In genomic region chr11:61961570-61962212, GRCh38 we compare ENCODE assay signal across 1 cellular context.
TF ChIP-seq lines count a peak whose summit lies in the region.

No MANE protein-coding gene starts in this region.

TF ChIP-seq in HepG2, 621 proteins besides CTCF, POLR2A, EP300 and RAD21 (continued from another document and continues in another):
- TF ChIP-seq MLXIP (CRISPR knock-in tag; IDR thresholded peaks at IDR 0.05; ENCODE audit: borderline replicate concordance) (no peak), TARDBP (CRISPR knock-in tag; IDR thresholded peaks at IDR 0.05) (peak; percentile 53; the same call in 1 of the 2 replicates), THYN1 (CRISPR knock-in tag; IDR thresholded peaks at IDR 0.05; ENCODE audit: borderline replicate concordance, low read depth) (0 out of 2 replicates have a peak, but pooled peaks have one; percentile 79), PTBP1 (IDR thresholded peaks at IDR 0.05; ENCODE audit: low read depth, low read length, poor library complexity, severe bottlenecking) (no peak), KLF11 (CRISPR knock-in tag; IDR thresholded peaks at IDR 0.05) (no peak), SNRNP70 (IDR thresholded peaks at IDR 0.05; ENCODE audit: low read depth, low read length) (no peak), ZNF446 (CRISPR knock-in tag; IDR thresholded peaks at IDR 0.05) (no peak), ZHX2 (IDR thresholded peaks at IDR 0.05; ENCODE audit: low read depth) (no peak), ZHX2 (CRISPR knock-in tag; IDR thresholded peaks at IDR 0.05; ENCODE audit: borderline replicate concordance) (no peak), CENPT (CRISPR knock-in tag; IDR thresholded peaks at IDR 0.05; ENCODE audit: low read depth) (no peak), ZNF563 (CRISPR knock-in tag; IDR thresholded peaks at IDR 0.05) (no peak), ZNF776 (CRISPR knock-in tag; IDR thresholded peaks at IDR 0.05) (no peak), ETV6 (CRISPR knock-in tag; conservative IDR thresholded peaks at IDR 0.05) (no peak), ZNF496 (CRISPR knock-in tag; IDR thresholded peaks at IDR 0.05; ENCODE audit: insufficient replicate concordance) (no peak), ZSCAN25 (CRISPR knock-in tag; IDR thresholded peaks at IDR 0.05) (no peak), KLF16 (CRISPR knock-in tag; IDR thresholded peaks at IDR 0.05) (no peak), ZNF740 (CRISPR knock-in tag; IDR thresholded peaks at IDR 0.05) (no peak), ZNF766 (CRISPR knock-in tag; IDR thresholded peaks at IDR 0.05; ENCODE audit: borderline replicate concordance) (no peak), PAWR (CRISPR knock-in tag; IDR thresholded peaks at IDR 0.05; ENCODE audit: borderline replicate concordance) (no peak), ZNF816 (CRISPR knock-in tag; IDR thresholded peaks at IDR 0.05; ENCODE audit: borderline replicate concordance) (no peak), ZNF83 (CRISPR knock-in tag; IDR thresholded peaks at IDR 0.05; ENCODE audit: borderline replicate concordance) (no peak), FOXK1 (CRISPR knock-in tag; IDR thresholded peaks at IDR 0.05; ENCODE audit: borderline replicate concordance, low read depth) (no peak), ZSCAN9 (CRISPR knock-in tag; IDR thresholded peaks at IDR 0.05; ENCODE audit: borderline replicate concordance) (no peak), HNF4G (IDR thresholded peaks at IDR 0.05; ENCODE audit: borderline replicate concordance, low read depth, low read length) (peak; percentile 66), HNF4G (CRISPR knock-in tag; IDR thresholded peaks at IDR 0.05; ENCODE audit: borderline replicate concordance, low read depth) (no peak), ZBTB34 (CRISPR knock-in tag; IDR thresholded peaks at IDR 0.05) (0 out of 2 replicates have a peak, but pooled peaks have one; percentile 51), ZNF784 (CRISPR knock-in tag; IDR thresholded peaks at IDR 0.05; ENCODE audit: borderline replicate concordance) (no peak), ZNF614 (CRISPR knock-in tag; IDR thresholded peaks at IDR 0.05; ENCODE audit: borderline replicate concordance) (no peak), ZNF17 (CRISPR knock-in tag; IDR thresholded peaks at IDR 0.05) (no peak), SYNCRIP (IDR thresholded peaks at IDR 0.05; ENCODE audit: insufficient read depth, low read depth, low read length) (no peak), ZNF34 (CRISPR knock-in tag; IDR thresholded peaks at IDR 0.05; ENCODE audit: borderline replicate concordance) (no peak), TGIF2 (CRISPR knock-in tag; IDR thresholded peaks at IDR 0.05) (no peak), MIER2 (CRISPR knock-in tag; IDR thresholded peaks at IDR 0.05) (no peak), ZNF3 (CRISPR knock-in tag; IDR thresholded peaks at IDR 0.05) (peak; percentile 71; the same call in 1 of the 2 replicates), ZNF747 (CRISPR knock-in tag; IDR thresholded peaks at IDR 0.05; ENCODE audit: borderline replicate concordance) (no peak), RARA (CRISPR knock-in tag; IDR thresholded peaks at IDR 0.05) (0 out of 2 replicates have a peak, but pooled peaks have one; percentile 25), TAF1 (CRISPR knock-in tag; IDR thresholded peaks at IDR 0.05) (no peak), SP1 (IDR thresholded peaks at IDR 0.05) (no peak), SP1 (CRISPR knock-in tag; IDR thresholded peaks at IDR 0.05) (no peak), THRA (CRISPR knock-in tag; IDR thresholded peaks at IDR 0.05; ENCODE audit: borderline replicate concordance) (no peak), FIP1L1 (IDR thresholded peaks at IDR 0.05; ENCODE audit: borderline replicate concordance, insufficient read depth, low read depth, low read length) (no peak), ZNF33B (CRISPR knock-in tag; IDR thresholded peaks at IDR 0.05) (no peak), AHDC1 (CRISPR knock-in tag; IDR thresholded peaks at IDR 0.05; ENCODE audit: borderline replicate concordance) (no peak), CHD4 (IDR thresholded peaks at IDR 0.05; ENCODE audit: borderline replicate concordance, low read length) (no peak)
